In genomic region chr6:3163248-3163594, GRCh38 we compare ENCODE assay signal across 8 cellular contexts. TPM values are rescaled to one million over a fixed set of nuclear protein-coding genes. Genes with fewer than 3 reads are reported as not detected.
DNase-seq lines count a peak whose midpoint lies in the region; ATAC-seq and TF ChIP-seq lines count a peak whose summit lies in the region.

No MANE protein-coding gene starts in this region.

- H3K9me3 Mint-ChIP-seq in Caco-2 (ENCODE audit: unreplicated experiment) (no peaks in the 10 kb centered on the region), activated B cell treated with CpG ODN at 0.5 μM for 24 hours (no peaks in the 10 kb centered on the region)

- no TSS peak for BruUV-seq in Caco-2 (replicated peaks; lab: Mats Ljungman, UMichigan)

- H3K27ac Mint-ChIP-seq in Caco-2 (ENCODE audit: unreplicated experiment) (peak overlapping the region; percentile 67), activated B cell treated with CpG ODN at 0.5 μM for 24 hours (peak overlapping the region; percentile 69)

- H3K36me3 Mint-ChIP-seq in Caco-2 (ENCODE audit: insufficient read depth, unreplicated experiment) (peaks cover 6% of the 10 kb centered on the region), activated B cell treated with CpG ODN at 0.5 μM for 24 hours (ENCODE audit: low read depth) (no peaks in the 10 kb centered on the region)

- peak overlapping the region; percentile 39 for H3K4me3 ChIP-seq in Caco-2 (ENCODE audit: low read depth, low read length)
- H3K4me3 ChIP-seq in HEK293 (ENCODE audit: low read depth, low read length) = peak overlapping the region; percentile 24
- H3K4me3 ChIP-seq in iPS-18c (ENCODE audit: insufficient read depth, low read depth, low read length) = peak overlapping the region; percentile 42
- H3K4me3 ChIP-seq in thoracic aorta = peak overlapping the region; percentile 94

- H3K36me3 ChIP-seq in Caco-2 (ENCODE audit: control insufficient read depth, insufficient read depth, low read length) = no peaks in the 10 kb centered on the region
- no peaks in the 10 kb centered on the region for H3K36me3 ChIP-seq in HEK293 (ENCODE audit: control insufficient read depth in 2 of 2, insufficient read depth in 1 of 2, low read length in 2 of 2)
- H3K36me3 ChIP-seq in thoracic aorta = no peaks in the 10 kb centered on the region

- ATAC-seq in activated B cell treated with CpG ODN at 0.5 μM for 24 hours (ENCODE audit: low read depth) (no peak), thoracic aorta (ENCODE audit: insufficient number of reproducible peaks, low FRiP score, low read depth) (no peak), GM18511 (IDR thresholded peaks at IDR 0.05; ENCODE audit: unreplicated experiment) (no peak)

- intact Hi-C loops in Caco-2 (cut with micrococcal nuclease; ENCODE audit: unreplicated experiment) = loop anchor here (2.0 kb wide), 3 partner anchors 32 to 96 kb away; partner anchors contain the start of gene PSMG4
- intact Hi-C loops in activated B cell treated with CpG ODN at 0.5 μM for 24 hours (cut with micrococcal nuclease) = loop anchor here (1.0 to 2.0 kb wide), 6 partner anchors 46 to 856 kb away; partner anchors contain the start of gene RIPK1

- H3K27me3 ChIP-seq in Caco-2 (replicated peaks; ENCODE audit: control insufficient read depth, insufficient read depth, low read length) = no peaks in the 10 kb centered on the region
- no peaks in the 10 kb centered on the region for H3K27me3 ChIP-seq in thoracic aorta (replicated peaks; ENCODE audit: insufficient read depth)

- H3K27ac ChIP-seq in HEK293 (ENCODE audit: extremely low read depth, low read depth, low read length) (peak overlapping the region; percentile 25; the same call in 1 of the 2 replicates), thoracic aorta (peak overlapping the region; percentile 94)

- H3K4me3 Mint-ChIP-seq in Caco-2 (ENCODE audit: unreplicated experiment) (peak overlapping the region; percentile 78), activated B cell treated with CpG ODN at 0.5 μM for 24 hours (peak overlapping the region; percentile 87)

- TF ChIP-seq CTCF in Caco-2 (IDR thresholded peaks at IDR 0.05; ENCODE audit: insufficient read depth in 1 of 2, low read depth in 1 of 2, low read length in 1 of 2, severe bottlenecking in 1 of 2, unreplicated experiment in 1 of 2) (no peak), HEK293 (tag by site-specific recombination; IDR thresholded peaks at IDR 0.05) (no peak; the same call in 1 of the 2 replicates), activated B cell treated with CpG ODN at 0.5 μM for 24 hours (IDR thresholded peaks at IDR 0.05) (no peak), thoracic aorta (IDR thresholded peaks at IDR 0.05) (no peak), GM10248 (IDR thresholded peaks at IDR 0.05; ENCODE audit: control extremely low read depth, extremely low read depth, low read depth, missing control alignments) (no peak)

- H3K27me3 Mint-ChIP-seq in Caco-2 (ENCODE audit: insufficient read depth, unreplicated experiment) (no peaks in the 10 kb centered on the region), activated B cell treated with CpG ODN at 0.5 μM for 24 hours (peaks cover 2% of the 10 kb centered on the region)

- DNase-seq in Caco-2 (no peak), activated B cell treated with CpG ODN at 0.5 μM for 24 hours (no peak), thoracic aorta (ENCODE audit: low spot score) (no peak), GM10248 (ENCODE audit: extremely low spot score) (no peak), medulla oblongata (ENCODE audit: extremely low spot score) (no peak)

- CTCF ChIA-PET in Caco-2 (lab: Charles Lee) = interaction anchor here (1.3 to 1.4 kb wide), 4 partner anchors 33 to 88 kb away, joined by 3 to 4 read pairs (median 4); partner anchors contain the start of gene BPHL
- CTCF ChIA-PET in HEK293 (lab: Yijun Ruan, JAX) = interaction anchor here (1.3 to 1.6 kb wide), 5 partner anchors 9 to 88 kb away, joined by 3 to 12 read pairs (median 5); no protein-coding TSS in a partner anchor
- CTCF ChIA-PET in activated B cell treated with CpG ODN at 0.5 μM for 24 hours (lab: Charles Lee) = no interaction called here
- CTCF ChIA-PET in GM10248 (lab: Yijun Ruan, JAX) = interaction anchor here (1.2 to 2.9 kb wide), 3 partner anchors 19 to 46 kb away, joined by 3 to 9 read pairs (median 3); no protein-coding TSS in a partner anchor

- POLR2A ChIA-PET in Caco-2 (lab: Charles Lee) = interaction anchor here (0.6 to 1.7 kb wide), 4 partner anchors 46 to 139 kb away, joined by 4 to 15 read pairs (median 6); no protein-coding TSS in a partner anchor
- POLR2A ChIA-PET in HEK293 (lab: Yijun Ruan, JAX) = interaction anchor here (0.8 to 2.5 kb wide), 14 partner anchors 9 to 96 kb away, joined by 3 to 23 read pairs (median 14); partner anchors contain the start of gene PSMG4
- POLR2A ChIA-PET in activated B cell treated with CpG ODN at 0.5 μM for 24 hours (lab: Charles Lee) = no interaction called here
- POLR2A ChIA-PET in GM10248 (lab: Yijun Ruan, JAX) = interaction anchor here (0.5 to 0.6 kb wide), 2 partner anchors 36 to 85 kb away, joined by 3 to 4 read pairs; no protein-coding TSS in a partner anchor

- no peaks in the 10 kb centered on the region for H3K9me3 ChIP-seq in Caco-2
- H3K9me3 ChIP-seq in HEK293 (ENCODE audit: control insufficient read depth, insufficient read depth, low read depth, low read length) = no peaks in the 10 kb centered on the region
- H3K9me3 ChIP-seq in iPS-18c (ENCODE audit: control insufficient read depth, insufficient read depth, low read length) = no peaks in the 10 kb centered on the region
- no peaks in the 10 kb centered on the region for H3K9me3 ChIP-seq in thoracic aorta

- H3K4me1 Mint-ChIP-seq in Caco-2 (ENCODE audit: low read depth, unreplicated experiment) (peaks cover 39% of the 10 kb centered on the region), activated B cell treated with CpG ODN at 0.5 μM for 24 hours (peaks cover 26% of the 10 kb centered on the region)

- H3K4me1 ChIP-seq in Caco-2 (peaks cover 46% of the 10 kb centered on the region), HEK293 (ENCODE audit: control insufficient read depth, insufficient read depth, low read length) (peaks cover 24% of the 10 kb centered on the region), thoracic aorta (ENCODE audit: control insufficient read depth in 1 of 2, low read depth in 2 of 2) (peaks cover 4 to 11% of the 10 kb centered on the region in 2 donors)

TF ChIP-seq in HEK293, 187 proteins besides CTCF, POLR2A, EP300 and RAD21:
- TF ChIP-seq ZNF600 (tag by site-specific recombination; IDR thresholded peaks at IDR 0.05) = peak; percentile 47; the same call in 1 of the 2 replicates
- TF ChIP-seq ZNF335 (tag by site-specific recombination; conservative IDR thresholded peaks at IDR 0.05) = peak; percentile 79
- TF ChIP-seq ZBTB1 (tag by site-specific recombination; IDR thresholded peaks at IDR 0.05) = no peak
- TF ChIP-seq SP3 (tag by site-specific recombination; IDR thresholded peaks at IDR 0.05) = peak; percentile 11; the same call in 1 of the 2 replicates
TF ChIP-seq in HEK293: peak in this region for 3.

RNA-seq across cellular contexts. Expression of gene TUBB2A, which starts 5.9 kb away (rescaled TPM):
- total RNA-seq in Caco-2 (2022) (89.8 and 90.7 TPM in 2 replicates), activated B cell treated with CpG ODN at 0.5 μM for 24 hours (3.3 TPM in 2 replicates), thoracic aorta (10 to 100 TPM; 30.8 to 70.4 TPM)

RNA-seq across cellular contexts. Expression of gene BPHL, which starts 44.7 kb away (rescaled TPM):
- total RNA-seq in Caco-2 (2022) (29.5 and 31.5 TPM in 2 replicates), activated B cell treated with CpG ODN at 0.5 μM for 24 hours (10.5 and 11.0 TPM in 2 replicates), thoracic aorta (1 to 10 TPM; 3.8 to 4.2 TPM)

Comparison
In these comparisons a context has a peak if more than half of its experiments do, and no peak if none do; other contexts are left out.
1. H3K4me3 ChIP-seq: peak in every context shown above with its lines; median percentile 94 in thoracic aorta; 42 in iPS-18c; 39 in Caco-2; 24 in HEK293.